22 cellular contexts compared by ENCODE assay signal in the genomic region with DNA sequence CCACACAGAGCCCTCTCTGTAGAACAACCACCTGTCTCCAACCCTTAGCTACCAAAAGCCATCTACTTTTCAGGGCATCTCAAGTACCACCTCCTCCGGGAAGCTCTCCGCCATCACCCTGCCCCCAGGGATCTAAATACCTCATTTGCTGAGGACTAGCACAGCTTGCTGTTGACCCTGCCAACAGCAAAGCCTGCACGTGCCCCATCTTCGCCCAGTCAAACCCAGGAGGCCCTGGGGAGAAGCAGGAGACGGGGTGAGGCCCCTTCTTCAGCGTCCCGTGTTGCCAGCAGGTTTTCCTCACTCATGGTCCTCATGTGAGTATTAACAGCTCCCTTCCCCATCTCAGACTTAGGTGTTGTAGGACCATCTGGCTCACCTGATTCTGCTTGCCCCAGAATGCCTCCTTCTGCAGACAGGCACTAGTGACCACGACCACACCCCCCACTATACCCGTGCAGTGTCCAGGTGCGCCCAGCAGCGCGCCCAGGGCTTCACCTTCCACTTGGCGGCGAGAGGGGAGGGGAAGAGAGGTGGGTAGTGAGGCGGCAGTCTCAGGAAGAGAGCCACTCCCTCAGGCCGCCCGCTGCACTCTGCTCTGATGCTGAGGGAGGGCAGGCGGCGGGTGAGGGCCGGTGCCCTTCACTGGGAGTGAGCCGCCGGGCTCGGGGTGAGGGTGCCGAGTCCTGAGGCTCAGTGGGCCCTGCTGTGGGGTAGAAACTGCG. TPM values are rescaled to one million over a fixed set of nuclear protein-coding genes. Genes with fewer than 3 reads are reported as not detected.
DNase-seq lines count a peak whose midpoint lies in the region; ATAC-seq, FAIRE-seq and TF ChIP-seq lines count a peak whose summit lies in the region.
"Had no signal": no experiment of that assay in that cellular context is flagged by ENCODE, and none has a peak within 500 bp of the region (broad histone marks: within the 10 kb centered on the region; RNA-seq: fewer than 3 reads in every experiment).

No MANE protein-coding gene starts in this region.

- peak in 3 of 4 donors; percentile 6 to 14 (median 9) for ATAC-seq in pancreas
- no peak for ATAC-seq in HG03097 (IDR thresholded peaks at IDR 0.05; ENCODE audit: low FRiP score, unreplicated experiment)
- ATAC-seq: activated T-helper 17 cell treated with anti-CD3 and anti-CD28 coated beads, Interleukin-2, amount 50 U/mL, for 72 hours had no signal

- no peaks in the 10 kb centered on the region for H3K27me3 Mint-ChIP-seq in chondrocyte (ENCODE audit: low read depth)
- H3K27me3 Mint-ChIP-seq: activated T-helper 17 cell treated with anti-CD3 and anti-CD28 coated beads, Interleukin-2, amount 50 U/mL, for 72 hours had no signal

- no peaks in the 10 kb centered on the region for H3K36me3 Mint-ChIP-seq in chondrocyte (ENCODE audit: low read depth)

- no peak for FAIRE-seq in pancreas (lab: Jason Lieb, UNC)

- H3K4me1 Mint-ChIP-seq in chondrocyte (ENCODE audit: low read depth): peaks cover 22% of the 10 kb centered on the region
- H3K4me1 Mint-ChIP-seq: activated T-helper 17 cell treated with anti-CD3 and anti-CD28 coated beads, Interleukin-2, amount 50 U/mL, for 72 hours had no signal

- no peak overlapping the region for H3K27ac Mint-ChIP-seq in chondrocyte (ENCODE audit: unreplicated experiment)
- H3K27ac Mint-ChIP-seq: activated T-helper 17 cell treated with anti-CD3 and anti-CD28 coated beads, Interleukin-2, amount 50 U/mL, for 72 hours; T-helper 2 cell treated with Interferon-gamma antibody and Interleukin-4, amounts not matched to agents 5 μg/mL and 100 μg/mL, for 36 hours had no signal

- peak in 2 of 3 experiments; percentile 24 to 44 for DNase-seq in NCI-H1417 (lab: John Stamatoyannopoulos, UW)
- DNase-seq in NCI-H1417 treated with DMSO at 0.1 percent for 48 hours (lab: John Stamatoyannopoulos, UW): no peak
- DNase-seq in NCI-H510A (lab: John Stamatoyannopoulos, UW): peak; percentile 61
- DNase-seq in chondrocyte (ENCODE audit: low spot score): peak; percentile 86
- peak in 3 of 6 donors; percentile 37 to 68 (median 65) for DNase-seq in pancreas
- DNase-seq in HCEC 1CT: no peak
- no peak for DNase-seq in SIG-M5 (lab: John Stamatoyannopoulos, UW)
- DNase-seq: activated CD4-positive, alpha-beta T cell treated with anti-CD3 and anti-CD28 coated beads for 1 hour; cerebellar nuclear complex; KG1; NCI-H1092; Right ventricle myocardium superior; stimulated activated CD4-positive, alpha-beta T cell treated with anti-CD3 and anti-CD28 coated beads, Interleukin-12 subunit alpha, Interleukin-12 subunit beta, amount 100 ng/mL, for 4 hours; stimulated activated naive CD4-positive, alpha-beta T cell; transverse colon had no signal

- H3K27ac ChIP-seq in pancreas: peak overlapping the region; percentile 75 to 90 (median 78)
- H3K27ac ChIP-seq: 22Rv1, HL-60, prostate gland, transverse colon had no signal

- no peaks in the 10 kb centered on the region for H3K9me3 ChIP-seq in pancreas
- H3K9me3 ChIP-seq: adrenal gland, prostate gland, transverse colon had no signal

- TF ChIP-seq CTCF in chondrocyte (IDR thresholded peaks at IDR 0.05): no peak
- no peak for TF ChIP-seq CTCF in pancreas (IDR thresholded peaks at IDR 0.05)

- intact Hi-C loops in pancreas (cut with DNase I): no loop called here

- no peak overlapping the region for H3K4me3 Mint-ChIP-seq in chondrocyte (ENCODE audit: unreplicated experiment)
- H3K4me3 Mint-ChIP-seq: activated T-helper 17 cell treated with anti-CD3 and anti-CD28 coated beads, Interleukin-2, amount 50 U/mL, for 72 hours; T-helper 2 cell treated with Interferon-gamma antibody and Interleukin-4, amounts not matched to agents 5 μg/mL and 100 μg/mL, for 36 hours had no signal

- no peaks in the 10 kb centered on the region for H3K27me3 ChIP-seq in pancreas
- H3K27me3 ChIP-seq: adrenal gland, transverse colon had no signal

- H3K4me3 ChIP-seq in pancreas: no peak overlapping the region
- H3K4me3 ChIP-seq: adrenal gland, prostate gland, transverse colon had no signal

- no peaks in the 10 kb centered on the region for H3K36me3 ChIP-seq in pancreas
- H3K36me3 ChIP-seq: adrenal gland, prostate gland, transverse colon had no signal

- H3K4me1 ChIP-seq in pancreas: peaks cover 53 to 69% (median 58%) of the 10 kb centered on the region in 3 donors
- H3K4me1 ChIP-seq: prostate gland had no signal

- H3K9me3 Mint-ChIP-seq in chondrocyte (ENCODE audit: low read depth): no peaks in the 10 kb centered on the region
- H3K9me3 Mint-ChIP-seq: activated T-helper 17 cell treated with anti-CD3 and anti-CD28 coated beads, Interleukin-2, amount 50 U/mL, for 72 hours; T-helper 2 cell treated with Interferon-gamma antibody and Interleukin-4, amounts not matched to agents 5 μg/mL and 100 μg/mL, for 36 hours had no signal

- 53% methylated on average over 24 to 25 of the region's 25 CpGs for whole genome bisulfite sequencing in pancreas, 2 donors

RNA-seq across cellular contexts. Expression of a gene that starts 11.1 kb away (rescaled TPM):
- 17.7 to 34.2 TPM (median 19.3 TPM) in 3 replicates for total RNA-seq in chondrocyte
- total RNA-seq in pancreas: 10 to 100 TPM; 25.7 to 41.0 (median 34.4) TPM
- polyA plus RNA-seq in pancreas: 10 to 100 TPM; 20.5 to 35.1 TPM

RNA-seq across cellular contexts. Expression of a gene that starts 44.3 kb away (rescaled TPM):
- total RNA-seq in chondrocyte (13.7 to 27.6 TPM (median 15.7 TPM) in 3 replicates), pancreas (10 to 100 TPM in 1 of 6 donors, 1 to 10 TPM in 5; 6.0 to 12.5 (median 7.3) TPM)
- 1 to 10 TPM; 4.8 to 9.8 TPM for polyA plus RNA-seq in pancreas

Comparison
In these comparisons a context has a peak if more than half of its experiments do, and no peak if none do; other contexts are left out.
1. DNase-seq: peak in NCI-H1417 (2 of 3), NCI-H510A (single experiment) and chondrocyte (single experiment); none in NCI-H1417 treated with DMSO at 0.1 percent for 48 hours (single experiment), HCEC 1CT (single experiment) and SIG-M5 (single experiment).